ENCODE assay signal across 9 cellular contexts in genomic region chr5:170100051-170100943, GRCh38. TPM values are rescaled to one million over a fixed set of nuclear protein-coding genes. Genes with fewer than 3 reads are reported as not detected.
A peak's percentile ranks its signal among the peaks of the same experiment; 100 is the strongest.
DNase-seq lines count a peak whose midpoint lies in the region; ATAC-seq and TF ChIP-seq lines count a peak whose summit lies in the region.
"Had no signal": no experiment of that assay in that cellular context is flagged by ENCODE, and none has a peak within 500 bp of the region (broad histone marks: within the 10 kb centered on the region; RNA-seq: fewer than 3 reads in every experiment).

No MANE protein-coding gene starts in this region.

- H3K9me3 Mint-ChIP-seq in endodermal cell = peaks cover 16% of the 10 kb centered on the region

- H3K9me3 ChIP-seq in endodermal cell (ENCODE audit: control insufficient read depth, low read length) = peaks cover 14% of the 10 kb centered on the region

- no peak overlapping the region for H3K9ac ChIP-seq in endodermal cell (ENCODE audit: extremely low read depth, low read length, poor library complexity, severe bottlenecking)

- peak; percentile 81 for DNase-seq in EL
- DNase-seq in NOMO-1 (lab: John Stamatoyannopoulos, UW; ENCODE audit: unreplicated experiment in 2 of 2) = peak; percentile 61 to 72
- DNase-seq in activated CD8-positive, alpha-beta memory T cell treated with anti-CD3 and anti-CD28 coated beads for 24 hours = peak; percentile 86
- DNase-seq in endodermal cell = peak; percentile 97
- peak; percentile 73 for DNase-seq in midbrain (lab: John Stamatoyannopoulos, UW)
- peak; percentile 46 to 55 for DNase-seq in stimulated activated CD8-positive, alpha-beta memory T cell treated with anti-CD3 and anti-CD28 coated beads, Interleukin-2, amount 100 ng/mL, for 48 hours (ENCODE audit: low read depth in 2 of 2)

- H3K36me3 ChIP-seq in endodermal cell (ENCODE audit: control insufficient read depth, insufficient read depth, low read length) = peaks cover 5% of the 10 kb centered on the region

- H3K4me3 Mint-ChIP-seq in endodermal cell = no peak overlapping the region

- H3K36me3 Mint-ChIP-seq in endodermal cell (ENCODE audit: low read depth) = no peaks in the 10 kb centered on the region

- H3K4me1 ChIP-seq in endodermal cell (ENCODE audit: control insufficient read depth, insufficient read depth, low read length) = peaks cover 7% of the 10 kb centered on the region

- peak; percentile 89 for TF ChIP-seq CTCF in endodermal cell (conservative IDR thresholded peaks at IDR 0.05)

- ATAC-seq in HG03103 (IDR thresholded peaks at IDR 0.05; ENCODE audit: low read depth, unreplicated experiment) = peak; percentile 69
- ATAC-seq in GM18520 (IDR thresholded peaks at IDR 0.05; ENCODE audit: unreplicated experiment) = no peak

- peaks cover 9% of the 10 kb centered on the region for H3K27me3 Mint-ChIP-seq in endodermal cell (ENCODE audit: insufficient read depth)

- H3K4me1 Mint-ChIP-seq in endodermal cell = peaks cover 23% of the 10 kb centered on the region

- 40 to 50% methylated on average over 7 to 13 of the region's 13 CpGs for WGBS in endodermal cell (ENCODE audit: insufficient coverage in 1 of 2, insufficient read length in 1 of 2), 2 experiments

- H3K27me3 ChIP-seq in endodermal cell (ENCODE audit: control insufficient read depth, insufficient read depth, low read length, poor library complexity, severe bottlenecking) = no peaks in the 10 kb centered on the region

- no peak overlapping the region for H3K4me3 ChIP-seq in endodermal cell (ENCODE audit: low read length)

- H3K27ac ChIP-seq in endodermal cell (ENCODE audit: low read depth, low read length) = no peak overlapping the region
- H3K27ac ChIP-seq: epithelial cell of prostate had no signal

- H3K27ac Mint-ChIP-seq in endodermal cell = peak overlapping the region; percentile 49

RNA-seq across cellular contexts. Expression of gene FOXI1, which starts 5.4 kb away (rescaled TPM):
- total RNA-seq in endodermal cell = 1 to 10 TPM in 1 of 2 donors, under 1 TPM in 1; 0.44 to 3.5 TPM
- 0.18 TPM for polyA plus RNA-seq in endodermal cell (2013, experiment 1 of 2)
- 0.17 TPM for polyA plus RNA-seq in endodermal cell (2013, experiment 2 of 2)
